Comparison of ENCODE assay signal across 21 cellular contexts in the genomic region with DNA sequence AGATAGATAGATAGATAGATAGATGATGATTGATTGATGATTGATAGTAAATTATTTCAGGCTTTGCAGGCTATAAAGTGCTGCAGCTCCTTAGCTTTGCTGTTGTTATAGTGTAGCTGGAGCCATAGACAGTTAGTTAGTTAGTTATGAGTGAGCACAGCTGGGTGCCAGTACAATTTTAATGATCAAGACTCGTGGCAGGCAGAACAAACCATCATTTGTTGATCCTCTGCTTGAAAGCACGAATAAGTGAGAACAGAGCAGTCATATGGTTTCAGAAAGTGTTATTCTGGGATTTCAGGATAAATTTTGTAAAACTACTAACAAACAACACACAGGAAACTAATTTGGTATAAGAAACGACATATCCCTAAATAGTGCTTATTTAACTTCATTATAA. TPM values are rescaled to one million over a fixed set of nuclear protein-coding genes. Genes with fewer than 3 reads are reported as not detected.
DNase-seq lines count a peak whose midpoint lies in the region; ATAC-seq and TF ChIP-seq lines count a peak whose summit lies in the region.
"Had no signal": no experiment of that assay in that cellular context is flagged by ENCODE, and none has a peak within 500 bp of the region (broad histone marks: within the 10 kb centered on the region; RNA-seq: fewer than 3 reads in every experiment).

No MANE protein-coding gene starts in this region.

- no peak for ATAC-seq in memory B cell (ENCODE audit: low read depth)
- ATAC-seq: HCT116 had no signal

- H3K27ac ChIP-seq in cingulate gyrus (ENCODE audit: low read depth, low read length) (peak overlapping the region; percentile 77), substantia nigra (ENCODE audit: low read depth, low read length, poor library complexity, severe bottlenecking) (peak overlapping the region; percentile 28)
- H3K27ac ChIP-seq: GM23248 had no signal

- H3K36me3 Mint-ChIP-seq in activated naive CD4-positive, alpha-beta T cell treated with anti-CD3 and anti-CD28 coated beads for 36 hours (ENCODE audit: low read depth), result peaks cover 59% of the 10 kb centered on the region
- H3K36me3 Mint-ChIP-seq in memory B cell, result peaks cover 43% of the 10 kb centered on the region

- no peak for TF ChIP-seq CTCF in GM20000 (IDR thresholded peaks at IDR 0.05; ENCODE audit: extremely low read depth, missing control alignments)

- DNase-seq in activated naive CD4-positive, alpha-beta T cell treated with anti-CD3 and anti-CD28 coated beads for 36 hours, result no peak
- no peak for DNase-seq in activated naive CD4-positive, alpha-beta T cell (lab: John Stamatoyannopoulos, UW)
- DNase-seq in memory B cell (ENCODE audit: low spot score in 2 of 2), result no peak
- DNase-seq in substantia nigra (lab: John Stamatoyannopoulos, UW), result peak in 4 of 49 donors; percentile 5 to 11 (median 6)
- no peak for DNase-seq in GM20000 (ENCODE audit: low spot score)
- DNase-seq in GM19238 (ENCODE audit: insufficient read length, low spot score), result no peak
- DNase-seq in activated effector memory CD4-positive, alpha-beta T cell treated with anti-CD3 and anti-CD28 coated beads, Interleukin-2, amount 50 U/mL, for 16 hours, result no peak
- DNase-seq: 8988T, DMS 273 treated with DMSO at 0.1 percent for 48 hours, DND-41, GM23248, NCI-H1092 treated with DMSO at 0.1 percent for 48 hours, NCI-H146, NCI-H2029 treated with DMSO at 0.1 percent for 48 hours, NCI-H2171 treated with DMSO at 0.1 percent for 48 hours, NCI-H446, NCI-H526 treated with DMSO at 0.1 percent for 48 hours, SHP77 treated with DMSO at 0.1 percent for 48 hours had no signal

- intact Hi-C loops in activated naive CD4-positive, alpha-beta T cell treated with anti-CD3 and anti-CD28 coated beads for 36 hours (cut with micrococcal nuclease), result no loop called here

- peaks cover 6% of the 10 kb centered on the region for H3K4me1 Mint-ChIP-seq in activated naive CD4-positive, alpha-beta T cell treated with anti-CD3 and anti-CD28 coated beads for 36 hours (ENCODE audit: low read depth)
- peaks cover 3% of the 10 kb centered on the region for H3K4me1 Mint-ChIP-seq in memory B cell
- H3K4me1 Mint-ChIP-seq: B cell had no signal

- H3K27me3 Mint-ChIP-seq in activated naive CD4-positive, alpha-beta T cell treated with anti-CD3 and anti-CD28 coated beads for 36 hours (ENCODE audit: low read depth), result no peaks in the 10 kb centered on the region
- no peaks in the 10 kb centered on the region for H3K27me3 Mint-ChIP-seq in memory B cell
- H3K27me3 Mint-ChIP-seq: B cell had no signal

- H3K4me3 Mint-ChIP-seq in activated naive CD4-positive, alpha-beta T cell treated with anti-CD3 and anti-CD28 coated beads for 36 hours, result no peak overlapping the region
- no peak overlapping the region for H3K4me3 Mint-ChIP-seq in memory B cell
- H3K4me3 Mint-ChIP-seq: B cell had no signal

- peak overlapping the region; percentile 47 for H3K27ac Mint-ChIP-seq in activated naive CD4-positive, alpha-beta T cell treated with anti-CD3 and anti-CD28 coated beads for 36 hours
- peak overlapping the region; percentile 17 for H3K27ac Mint-ChIP-seq in memory B cell
- H3K27ac Mint-ChIP-seq: B cell had no signal

- CTCF ChIA-PET in activated naive CD4-positive, alpha-beta T cell treated with anti-CD3 and anti-CD28 coated beads for 36 hours (lab: Charles Lee), result interaction anchor here (0.9 kb wide), 1 partner anchor 115 kb away, joined by 6 read pairs; no protein-coding TSS in a partner anchor

- no peaks in the 10 kb centered on the region for H3K9me3 Mint-ChIP-seq in activated naive CD4-positive, alpha-beta T cell treated with anti-CD3 and anti-CD28 coated beads for 36 hours
- no peaks in the 10 kb centered on the region for H3K9me3 Mint-ChIP-seq in memory B cell

RNA-seq across cellular contexts. Expression of a gene that starts 53.9 kb away (rescaled TPM):
- total RNA-seq in activated naive CD4-positive, alpha-beta T cell treated with anti-CD3 and anti-CD28 coated beads for 36 hours, result 10 to 100 TPM; 63.5 to 66.2 TPM

RNA-seq across cellular contexts. Expression of a gene that starts 55.6 kb away (rescaled TPM):
- 10 to 100 TPM; 90.0 to 96.6 TPM for total RNA-seq in activated naive CD4-positive, alpha-beta T cell treated with anti-CD3 and anti-CD28 coated beads for 36 hours
